7 cellular contexts compared by ENCODE assay signal in the genomic region with DNA sequence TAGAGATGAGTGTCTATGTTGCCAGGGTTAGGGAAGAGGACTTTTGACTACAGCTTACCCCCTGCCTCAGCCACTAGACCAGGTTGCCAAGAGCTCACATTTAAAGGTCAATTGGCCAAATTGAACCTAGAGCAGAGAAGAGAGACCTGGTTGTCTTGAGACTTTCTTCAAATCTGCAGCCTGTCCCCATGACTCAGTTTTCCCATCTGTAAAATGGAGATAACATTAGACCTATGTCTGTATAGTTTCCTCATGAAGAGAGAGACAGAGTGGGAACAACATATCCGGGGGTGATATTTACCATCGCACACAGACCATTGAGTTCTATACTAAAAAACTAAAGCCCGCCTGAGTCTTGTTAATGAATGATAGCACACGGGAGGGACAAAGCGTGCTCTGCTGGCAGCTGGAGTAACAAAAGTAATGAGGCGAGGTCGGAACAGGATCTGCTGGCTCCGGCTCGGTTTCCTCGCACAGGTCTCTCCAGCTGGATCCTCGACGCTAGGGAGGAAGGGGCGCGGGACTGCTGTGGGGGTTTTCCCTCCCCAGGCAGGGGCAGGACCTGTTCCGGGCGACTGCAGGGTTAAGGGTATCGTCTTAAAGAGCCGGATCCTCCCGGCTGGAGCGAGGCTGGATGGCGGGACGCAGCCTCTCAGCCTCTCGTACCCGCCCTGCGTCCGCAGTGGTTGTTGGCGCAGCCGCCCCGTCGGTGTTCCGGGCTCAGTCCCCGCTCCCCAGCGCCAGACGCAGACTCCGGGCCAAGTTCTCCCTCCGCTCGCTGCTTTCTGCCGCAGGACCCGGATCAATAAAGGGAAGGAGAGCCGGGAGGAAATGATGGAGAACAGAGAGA. TPM values are rescaled to one million over a fixed set of nuclear protein-coding genes. Genes with fewer than 3 reads are reported as not detected.
A peak's percentile ranks its signal among the peaks of the same experiment; 100 is the strongest.
DNase-seq lines count a peak whose midpoint lies in the region; ATAC-seq and TF ChIP-seq lines count a peak whose summit lies in the region.

No MANE protein-coding gene starts in this region.

- no peaks in the 10 kb centered on the region for H3K9me3 Mint-ChIP-seq in neural crest cell

- H3K27ac ChIP-seq in HEK293 (ENCODE audit: extremely low read depth, low read depth, low read length) (peak overlapping the region; percentile 64; the same call in 1 of the 2 replicates), OCI-LY3 (ENCODE audit: low read length) (no peak overlapping the region), epithelial cell of prostate (peak overlapping the region; percentile 81)

- H3K9me3 ChIP-seq in HEK293 (ENCODE audit: control insufficient read depth, insufficient read depth, low read depth, low read length) (no peaks in the 10 kb centered on the region), OCI-LY3 (ENCODE audit: insufficient read depth, low read length) (no peaks in the 10 kb centered on the region)

- no peak overlapping the region for H2AFZ ChIP-seq in OCI-LY3 (ENCODE audit: low read depth, low read length)

- H3K4me3 ChIP-seq in HEK293 (ENCODE audit: low read depth, low read length) (peak overlapping the region; percentile 23), OCI-LY3 (ENCODE audit: low read length) (peak overlapping the region; percentile 51)

- no peaks in the 10 kb centered on the region for H3K36me3 Mint-ChIP-seq in neural crest cell (ENCODE audit: low read depth)

- no peaks in the 10 kb centered on the region for H3K79me2 ChIP-seq in OCI-LY3 (ENCODE audit: low read length)

- H3K27me3 ChIP-seq in OCI-LY3 (ENCODE audit: low read depth, low read length): peaks cover 15% of the 10 kb centered on the region; the same call in 1 of the 2 replicates

- peak overlapping the region; percentile 60 for H3K4me2 ChIP-seq in OCI-LY3 (ENCODE audit: low read length)

- peaks cover 23% of the 10 kb centered on the region for H3K27me3 Mint-ChIP-seq in neural crest cell (ENCODE audit: low read depth)

- DNase-seq in epithelial cell of prostate (ENCODE audit: low read depth, low spot score) (no peak), neural crest cell (ENCODE audit: low read depth, low spot score) (peak; percentile 7), hippocampal formation (lab: John Stamatoyannopoulos, UW) (no peak), NCI-H524 treated with DMSO at 0.1 percent for 48 hours (lab: John Stamatoyannopoulos, UW) (no peak)

- TF ChIP-seq CTCF in HEK293 (tag by site-specific recombination; IDR thresholded peaks at IDR 0.05): no peak
- no peak for TF ChIP-seq CTCF in OCI-LY3 (IDR thresholded peaks at IDR 0.05; ENCODE audit: low read depth, low read length)
- TF ChIP-seq CTCF in neural crest cell (conservative IDR thresholded peaks at IDR 0.05): no peak

- no peaks in the 10 kb centered on the region for H3K36me3 ChIP-seq in HEK293 (ENCODE audit: control insufficient read depth in 2 of 2, insufficient read depth in 1 of 2, low read length in 2 of 2)
- H3K36me3 ChIP-seq in OCI-LY3 (replicated peaks; ENCODE audit: low read depth, low read length): no peaks in the 10 kb centered on the region

- H3K4me1 Mint-ChIP-seq in neural crest cell: peaks cover 50% of the 10 kb centered on the region

- H3K27ac Mint-ChIP-seq in neural crest cell (ENCODE audit: unreplicated experiment): peak overlapping the region; percentile 98

- peak overlapping the region; percentile 96 for H3K4me3 Mint-ChIP-seq in neural crest cell

- POLR2A ChIA-PET in HEK293 (lab: Yijun Ruan, JAX): interaction anchor here (0.5 to 2.2 kb wide), 3 partner anchors 12 to 165 kb away, joined by 3 to 9 read pairs (median 4); no protein-coding TSS in a partner anchor

- CTCF ChIA-PET in HEK293 (lab: Yijun Ruan, JAX): interaction anchor here (0.6 to 4.1 kb wide), 19 partner anchors 10 to 319 kb away, joined by 3 to 51 read pairs (median 5); no protein-coding TSS in a partner anchor

- H3K9ac ChIP-seq in OCI-LY3 (ENCODE audit: low read length): no peak overlapping the region

- ATAC-seq in GM18873 (IDR thresholded peaks at IDR 0.05; ENCODE audit: low FRiP score, unreplicated experiment): no peak

- H4K20me1 ChIP-seq in OCI-LY3 (ENCODE audit: insufficient read depth, low read length): no peaks in the 10 kb centered on the region

- H3K4me1 ChIP-seq in HEK293 (ENCODE audit: control insufficient read depth, insufficient read depth, low read length) (peaks cover 9% of the 10 kb centered on the region; the same call in 1 of the 2 replicates), OCI-LY3 (ENCODE audit: low read length) (peaks cover 61% of the 10 kb centered on the region)

TF ChIP-seq in HEK293, 187 proteins besides CTCF, POLR2A, EP300 and RAD21 (continues in another document):
- TF ChIP-seq IKZF3 (tag by site-specific recombination; IDR thresholded peaks at IDR 0.05): 0 out of 2 replicates have a peak, but pooled peaks have one; percentile 12
- TF ChIP-seq, protein P1, sequence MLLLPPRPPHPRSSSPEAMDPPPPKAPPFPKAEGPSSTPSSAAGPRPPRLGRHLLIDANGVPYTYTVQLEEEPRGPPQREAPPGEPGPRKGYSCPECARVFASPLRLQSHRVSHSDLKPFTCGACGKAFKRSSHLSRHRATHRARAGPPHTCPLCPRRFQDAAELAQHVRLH (tag by site-specific recombination; IDR thresholded peaks at IDR 0.05): no peak
- no peak for TF ChIP-seq ZNF23 (tag by site-specific recombination; IDR thresholded peaks at IDR 0.05; ENCODE audit: borderline replicate concordance)
- 0 out of 2 replicates have a peak, but pooled peaks have one; percentile 13 for TF ChIP-seq ZNF600 (tag by site-specific recombination; IDR thresholded peaks at IDR 0.05)
- TF ChIP-seq, protein P2, sequence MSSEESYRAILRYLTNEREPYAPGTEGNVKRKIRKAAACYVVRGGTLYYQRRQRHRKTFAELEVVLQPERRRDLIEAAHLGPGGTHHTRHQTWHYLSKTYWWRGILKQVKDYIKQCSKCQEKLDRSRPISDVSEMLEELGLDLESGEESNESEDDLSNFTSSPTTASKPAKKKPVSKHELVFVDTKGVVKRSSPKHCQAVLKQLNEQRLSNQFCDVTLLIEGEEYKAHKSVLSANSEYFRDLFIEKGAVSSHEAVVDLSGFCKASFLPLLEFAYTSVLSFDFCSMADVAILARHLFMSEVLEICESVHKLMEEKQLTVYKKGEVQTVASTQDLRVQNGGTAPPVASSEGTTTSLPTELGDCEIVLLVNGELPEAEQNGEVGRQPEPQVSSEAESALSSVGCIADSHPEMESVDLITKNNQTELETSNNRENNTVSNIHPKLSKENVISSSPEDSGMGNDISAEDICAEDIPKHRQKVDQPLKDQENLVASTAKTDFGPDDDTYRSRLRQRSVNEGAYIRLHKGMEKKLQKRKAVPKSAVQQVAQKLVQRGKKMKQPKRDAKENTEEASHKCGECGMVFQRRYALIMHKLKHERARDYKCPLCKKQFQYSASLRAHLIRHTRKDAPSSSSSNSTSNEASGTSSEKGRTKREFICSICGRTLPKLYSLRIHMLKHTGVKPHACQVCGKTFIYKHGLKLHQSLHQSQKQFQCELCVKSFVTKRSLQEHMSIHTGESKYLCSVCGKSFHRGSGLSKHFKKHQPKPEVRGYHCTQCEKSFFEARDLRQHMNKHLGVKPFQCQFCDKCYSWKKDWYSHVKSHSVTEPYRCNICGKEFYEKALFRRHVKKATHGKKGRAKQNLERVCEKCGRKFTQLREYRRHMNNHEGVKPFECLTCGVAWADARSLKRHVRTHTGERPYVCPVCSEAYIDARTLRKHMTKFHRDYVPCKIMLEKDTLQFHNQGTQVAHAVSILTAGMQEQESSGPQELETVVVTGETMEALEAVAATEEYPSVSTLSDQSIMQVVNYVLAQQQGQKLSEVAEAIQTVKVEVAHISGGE (tag by site-specific recombination; conservative IDR thresholded peaks at IDR 0.05; ENCODE audit: low read depth): peak; percentile 31; the same call in 1 of the 2 replicates
- no peak for TF ChIP-seq ZNF292 (tag by site-specific recombination; IDR thresholded peaks at IDR 0.05; ENCODE audit: borderline replicate concordance, low read depth)
- TF ChIP-seq, protein P3, sequence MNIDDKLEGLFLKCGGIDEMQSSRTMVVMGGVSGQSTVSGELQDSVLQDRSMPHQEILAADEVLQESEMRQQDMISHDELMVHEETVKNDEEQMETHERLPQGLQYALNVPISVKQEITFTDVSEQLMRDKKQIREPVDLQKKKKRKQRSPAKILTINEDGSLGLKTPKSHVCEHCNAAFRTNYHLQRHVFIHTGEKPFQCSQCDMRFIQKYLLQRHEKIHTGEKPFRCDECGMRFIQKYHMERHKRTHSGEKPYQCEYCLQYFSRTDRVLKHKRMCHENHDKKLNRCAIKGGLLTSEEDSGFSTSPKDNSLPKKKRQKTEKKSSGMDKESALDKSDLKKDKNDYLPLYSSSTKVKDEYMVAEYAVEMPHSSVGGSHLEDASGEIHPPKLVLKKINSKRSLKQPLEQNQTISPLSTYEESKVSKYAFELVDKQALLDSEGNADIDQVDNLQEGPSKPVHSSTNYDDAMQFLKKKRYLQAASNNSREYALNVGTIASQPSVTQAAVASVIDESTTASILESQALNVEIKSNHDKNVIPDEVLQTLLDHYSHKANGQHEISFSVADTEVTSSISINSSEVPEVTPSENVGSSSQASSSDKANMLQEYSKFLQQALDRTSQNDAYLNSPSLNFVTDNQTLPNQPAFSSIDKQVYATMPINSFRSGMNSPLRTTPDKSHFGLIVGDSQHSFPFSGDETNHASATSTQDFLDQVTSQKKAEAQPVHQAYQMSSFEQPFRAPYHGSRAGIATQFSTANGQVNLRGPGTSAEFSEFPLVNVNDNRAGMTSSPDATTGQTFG (tag by site-specific recombination; IDR thresholded peaks at IDR 0.05; ENCODE audit: borderline replicate concordance): no peak
- peak; percentile 36 for TF ChIP-seq SP2 (tag by site-specific recombination; IDR thresholded peaks at IDR 0.05)

RNA-seq across cellular contexts. Expression of a gene that starts 1.4 kb away (rescaled TPM):
- total RNA-seq in neural crest cell: 28.4 and 32.4 TPM in 2 replicates
